In the genomic region with DNA sequence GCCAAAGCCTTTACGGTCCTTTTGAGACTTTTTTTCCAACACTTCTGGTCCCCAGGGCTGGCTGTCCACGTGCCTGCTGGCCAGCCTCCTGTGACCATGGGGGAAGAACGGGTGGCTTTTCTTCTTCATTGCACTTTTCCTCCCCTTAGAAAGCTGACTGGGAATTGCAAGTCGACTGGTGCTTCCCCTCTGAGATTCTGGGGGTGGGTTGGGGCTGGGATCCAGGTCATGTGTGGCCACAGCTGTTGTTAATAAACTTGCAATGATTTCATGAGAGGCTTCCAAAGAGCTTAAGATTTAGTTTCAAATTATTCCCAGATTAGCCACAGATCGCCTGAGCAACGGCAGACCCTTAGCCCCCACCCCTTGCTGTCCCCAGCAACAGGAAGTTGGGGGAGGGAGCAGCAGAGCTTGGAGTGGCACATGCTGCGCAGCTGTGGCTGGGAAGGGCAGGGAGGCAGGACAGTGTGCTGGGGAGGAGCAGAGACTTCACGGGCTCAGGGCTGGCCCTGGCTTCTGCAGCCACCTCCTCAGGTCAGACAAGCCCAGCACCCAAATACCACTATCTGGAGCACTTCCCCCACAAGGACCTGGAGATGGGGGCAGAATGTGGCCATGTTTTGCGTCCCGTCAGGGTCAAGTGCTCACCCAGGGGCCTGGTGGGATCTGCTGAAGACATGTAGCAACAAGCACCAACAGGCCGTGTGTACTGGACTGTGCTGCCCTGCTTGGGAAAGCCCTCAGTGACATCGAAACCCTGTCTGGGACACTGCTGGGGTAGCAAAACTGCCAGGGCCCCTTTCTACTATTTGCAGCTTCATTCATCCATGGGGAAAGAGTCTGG, we compare ENCODE assay signal across 7 cellular contexts. TPM values are rescaled to one million over a fixed set of nuclear protein-coding genes. Genes with fewer than 3 reads are reported as not detected.
DNase-seq lines count a peak whose midpoint lies in the region; ATAC-seq and TF ChIP-seq lines count a peak whose summit lies in the region.

No MANE protein-coding gene starts in this region.

- peaks cover 6% of the 10 kb centered on the region; the same call in 1 of the 2 replicates for H4K20me1 ChIP-seq in IMR-90 (ENCODE audit: insufficient read depth, low read length)
- H4K20me1 ChIP-seq in PC-9 (ENCODE audit: insufficient read depth), result no peaks in the 10 kb centered on the region; the same call in 1 of the 2 replicates

- H3K4me3 ChIP-seq in IMR-90 (ENCODE audit: insufficient read depth, low read depth, low read length) (no peak overlapping the region), PC-9 (no peak overlapping the region)

- POLR2A ChIA-PET in IMR-90 (lab: Charles Lee; ENCODE audit: unreplicated experiment) (interaction anchor here (0.6 kb wide), 2 partner anchors 106 to 910 kb away, joined by 3 to 4 read pairs; no protein-coding TSS in a partner anchor), PC-9 (lab: Charles Lee; ENCODE audit: unreplicated experiment) (interaction anchor here (0.7 kb wide), 1 partner anchor 38 kb away, joined by 6 read pairs; no protein-coding TSS in a partner anchor)

- H2BK120ac ChIP-seq in IMR-90 (ENCODE audit: low read depth, low read length), result peak overlapping the region; percentile 86

- peak; percentile 74 for ATAC-seq in IMR-90 (ENCODE audit: low read depth)
- ATAC-seq in GM21717 (IDR thresholded peaks at IDR 0.05; ENCODE audit: unreplicated experiment), result no peak

- dilution Hi-C loops in IMR-90 (cut with HindIII; ENCODE audit: low sequenced_read_pairs, unreplicated experiment), result no loop called here

- peak overlapping the region; percentile 54 for H3K4me2 ChIP-seq in IMR-90 (ENCODE audit: low read depth, low read length)
- no peak overlapping the region for H3K4me2 ChIP-seq in PC-9

- H3K56ac ChIP-seq in IMR-90 (ENCODE audit: extremely low read depth, insufficient read depth, low read length), result peak overlapping the region; percentile 37; the same call in 1 of the 2 replicates

- peaks cover 25% of the 10 kb centered on the region for H3K9me1 ChIP-seq in IMR-90 (ENCODE audit: insufficient read depth, low read length)

- in situ Hi-C loops in IMR-90 (cut with MboI; ENCODE audit: low sequenced_read_pairs), result no loop called here

- H3K18ac ChIP-seq in IMR-90 (ENCODE audit: low read depth, low read length), result peak overlapping the region; percentile 64

- H3K4me3 Mint-ChIP-seq in brain, result peak overlapping the region; percentile 22 to 65 (median 62)

- H3K27me3 Mint-ChIP-seq in brain, result no peaks in the 10 kb centered on the region

- peak overlapping the region; percentile 85 for H3K14ac ChIP-seq in IMR-90 (replicated peaks; ENCODE audit: low read depth, low read length)

- peak overlapping the region; percentile 64 for H2BK5ac ChIP-seq in IMR-90 (ENCODE audit: low read depth, low read length, poor library complexity, severe bottlenecking)

- H2AK9ac ChIP-seq in IMR-90 (replicated peaks; ENCODE audit: low read depth, low read length, poor library complexity), result peak overlapping the region; percentile 91

- H3K27ac ChIP-seq in IMR-90 (ENCODE audit: insufficient read depth, low read length) (peak overlapping the region; percentile 80), layer of hippocampus (ENCODE audit: low read depth, low read length) (peak overlapping the region; percentile 90), temporal lobe (ENCODE audit: low read depth, low read length) (peak overlapping the region; percentile 79), PC-9 (no peak overlapping the region)

- peak overlapping the region; percentile 37; the same call in 1 of the 3 replicates for H2BK15ac ChIP-seq in IMR-90 (ENCODE audit: low read depth, low read length)

- H3K9ac ChIP-seq in IMR-90 (ENCODE audit: low read depth, low read length), result peak overlapping the region; percentile 30; the same call in 1 of the 2 replicates

- H3K9me3 Mint-ChIP-seq in brain, result peaks cover 0 to 2% (median 0%) of the 10 kb centered on the region in 5 experiments

- no TSS peak for BruUV-seq in IMR-90 (replicated peaks; lab: Mats Ljungman, UMichigan)
- BruUV-seq in PC-9 (replicated peaks; lab: Mats Ljungman, UMichigan), result no TSS peak

- H3K36me3 ChIP-seq in IMR-90 (ENCODE audit: control insufficient read depth, insufficient read depth, low read length) (peaks cover 13% of the 10 kb centered on the region), PC-9 (ENCODE audit: low read depth) (0 out of 2 replicates have a peak, but pooled peaks cover 7% of the 10 kb centered on the region)

- DNase-seq in IMR-90 (peak; percentile 94), PC-9 (no peak)
- DNase-seq in activated CD4-positive, alpha-beta T cell treated with anti-CD3 and anti-CD28 coated beads, Interleukin-2, amount 50 U/mL, for 1 hour, result no peak

- peak overlapping the region; percentile 61 for H4K91ac ChIP-seq in IMR-90 (ENCODE audit: insufficient read depth, low read depth, low read length)

- H3K27me3 ChIP-seq in IMR-90 (ENCODE audit: control insufficient read depth, insufficient read depth, low read length) (no peaks in the 10 kb centered on the region), layer of hippocampus (ENCODE audit: control insufficient read depth, insufficient read depth, low read length) (no peaks in the 10 kb centered on the region), PC-9 (ENCODE audit: insufficient read depth, low read depth) (no peaks in the 10 kb centered on the region)

- peak overlapping the region; percentile 96; the same call in 1 of the 2 replicates for H3K23ac ChIP-seq in IMR-90 (ENCODE audit: low read depth, low read length)

- peak overlapping the region; percentile 75; the same call in 1 of the 2 replicates for H2BK20ac ChIP-seq in IMR-90 (ENCODE audit: low read depth, low read length)

- peak overlapping the region; percentile 21; the same call in 1 of the 2 replicates for H4K5ac ChIP-seq in IMR-90 (ENCODE audit: low read depth, low read length)

- H2AFZ ChIP-seq in IMR-90 (replicated peaks; ENCODE audit: low read length, poor library complexity) (peak overlapping the region; percentile 44), PC-9 (no peak overlapping the region)

- H4K8ac ChIP-seq in IMR-90 (ENCODE audit: low read depth in 2 of 2, low read length in 2 of 2), result peak overlapping the region; percentile 40 to 74

- CTCF ChIA-PET in IMR-90 (lab: Yijun Ruan, JAX) (interaction anchor here (0.6 to 1.7 kb wide), 4 partner anchors 12 to 803 kb away, joined by 3 read pairs; no protein-coding TSS in a partner anchor), PC-9 (lab: Charles Lee) (interaction anchor here (1.1 kb wide), 1 partner anchor 32 kb away, joined by 4 read pairs; no protein-coding TSS in a partner anchor)

- peaks cover 87% of the 10 kb centered on the region for H3K4me1 Mint-ChIP-seq in brain

- H3K4ac ChIP-seq in IMR-90 (ENCODE audit: low read depth, low read length), result peak overlapping the region; percentile 85

- TF ChIP-seq POLR2A in IMR-90 (IDR thresholded peaks at IDR 0.05; ENCODE audit: low read depth, low read length), result no peak

- H3K9me3 ChIP-seq in IMR-90 (ENCODE audit: control insufficient read depth, insufficient read depth, low read length), result no peaks in the 10 kb centered on the region
- H3K9me3 ChIP-seq in PC-9 (ENCODE audit: insufficient read depth, low read depth), result no peaks in the 10 kb centered on the region

- intact Hi-C loops in IMR-90 (cut with micrococcal nuclease), result no loop called here
- intact Hi-C loops in PC-9 (cut with micrococcal nuclease; ENCODE audit: unreplicated experiment), result no loop called here

- no peaks in the 10 kb centered on the region for H3K79me2 ChIP-seq in PC-9 (ENCODE audit: low read depth)

- H3K9me2 ChIP-seq in PC-9 (ENCODE audit: insufficient read depth), result no peaks in the 10 kb centered on the region

- TF ChIP-seq CTCF in IMR-90 (conservative IDR thresholded peaks at IDR 0.05; ENCODE audit: low read depth, low read length) (no peak), brain (conservative IDR thresholded peaks at IDR 0.05) (no peak), PC-9 (conservative IDR thresholded peaks at IDR 0.05) (no peak)

- H2AK5ac ChIP-seq in IMR-90 (ENCODE audit: low read depth, low read length), result peak overlapping the region; percentile 78

- TF ChIP-seq RAD21 in IMR-90 (IDR thresholded peaks at IDR 0.05; ENCODE audit: low read length), result no peak

- H3K79me1 ChIP-seq in IMR-90 (ENCODE audit: low read depth in 1 of 2, low read length in 2 of 2), result peaks cover 26 to 85% of the 10 kb centered on the region in 2 experiments

- H3K36me3 Mint-ChIP-seq in brain, result peaks cover 28% of the 10 kb centered on the region

- H3K4me1 ChIP-seq in IMR-90 (ENCODE audit: control insufficient read depth, insufficient read depth, low read length) (peaks cover 46% of the 10 kb centered on the region), PC-9 (replicated peaks; ENCODE audit: insufficient read depth) (peaks cover 31% of the 10 kb centered on the region)

- WGBS in IMR-90 (ENCODE audit: extremely low coverage in 2 of 2, insufficient read length in 1 of 2), 2 experiments, result 43% methylated on average over 5 of the region's 12 CpGs; no CpG with 5 or more reads in 1 of the 2 experiments

- peaks cover 43% of the 10 kb centered on the region for H3F3A ChIP-seq in PC-9 (ENCODE audit: insufficient read depth, low read depth)

- peak overlapping the region; percentile 73 to 98 (median 92) for H3K27ac Mint-ChIP-seq in brain

TF ChIP-seq in IMR-90, 13 proteins besides CTCF, POLR2A, EP300 and RAD21 (continues in another document):
- TF ChIP-seq, protein P1, sequence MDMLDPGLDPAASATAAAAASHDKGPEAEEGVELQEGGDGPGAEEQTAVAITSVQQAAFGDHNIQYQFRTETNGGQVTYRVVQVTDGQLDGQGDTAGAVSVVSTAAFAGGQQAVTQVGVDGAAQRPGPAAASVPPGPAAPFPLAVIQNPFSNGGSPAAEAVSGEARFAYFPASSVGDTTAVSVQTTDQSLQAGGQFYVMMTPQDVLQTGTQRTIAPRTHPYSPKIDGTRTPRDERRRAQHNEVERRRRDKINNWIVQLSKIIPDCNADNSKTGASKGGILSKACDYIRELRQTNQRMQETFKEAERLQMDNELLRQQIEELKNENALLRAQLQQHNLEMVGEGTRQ (IDR thresholded peaks at IDR 0.05; ENCODE audit: low read depth, low read length), result 0 out of 2 replicates have a peak, but pooled peaks have one; percentile 46
- peak; percentile 24; the same call in 1 of the 2 replicates for TF ChIP-seq MXI1 (IDR thresholded peaks at IDR 0.05; ENCODE audit: borderline replicate concordance, low read depth, low read length)

RNA-seq across cellular contexts. Expression of gene FSCN1, which starts 41.7 kb away (rescaled TPM):
- 118 and 137 TPM in 2 replicates for total RNA-seq in IMR-90 (2012; rRNA removed)
- polyA plus RNA-seq in IMR-90 (2012; rRNA removed), result 277 and 353 TPM in 2 replicates
- polyA plus RNA-seq in IMR-90 (2012; cell fraction: cytosol; rRNA removed), result 217 and 436 TPM in 2 replicates
- 131 and 368 TPM in 2 replicates for polyA plus RNA-seq in IMR-90 (2012; cell fraction: nucleus; rRNA removed; ENCODE audit: low replicate concordance)
- polyA plus RNA-seq in brain (ENCODE audit: insufficient read depth, low read depth, low replicate concordance), result 221 TPM
- total RNA-seq in temporal lobe, result 151 TPM
- 379 and 381 TPM in 2 replicates for total RNA-seq in PC-9 (2021)
